Comparison of ENCODE assay signal across 8 cellular contexts in the genomic region with DNA sequence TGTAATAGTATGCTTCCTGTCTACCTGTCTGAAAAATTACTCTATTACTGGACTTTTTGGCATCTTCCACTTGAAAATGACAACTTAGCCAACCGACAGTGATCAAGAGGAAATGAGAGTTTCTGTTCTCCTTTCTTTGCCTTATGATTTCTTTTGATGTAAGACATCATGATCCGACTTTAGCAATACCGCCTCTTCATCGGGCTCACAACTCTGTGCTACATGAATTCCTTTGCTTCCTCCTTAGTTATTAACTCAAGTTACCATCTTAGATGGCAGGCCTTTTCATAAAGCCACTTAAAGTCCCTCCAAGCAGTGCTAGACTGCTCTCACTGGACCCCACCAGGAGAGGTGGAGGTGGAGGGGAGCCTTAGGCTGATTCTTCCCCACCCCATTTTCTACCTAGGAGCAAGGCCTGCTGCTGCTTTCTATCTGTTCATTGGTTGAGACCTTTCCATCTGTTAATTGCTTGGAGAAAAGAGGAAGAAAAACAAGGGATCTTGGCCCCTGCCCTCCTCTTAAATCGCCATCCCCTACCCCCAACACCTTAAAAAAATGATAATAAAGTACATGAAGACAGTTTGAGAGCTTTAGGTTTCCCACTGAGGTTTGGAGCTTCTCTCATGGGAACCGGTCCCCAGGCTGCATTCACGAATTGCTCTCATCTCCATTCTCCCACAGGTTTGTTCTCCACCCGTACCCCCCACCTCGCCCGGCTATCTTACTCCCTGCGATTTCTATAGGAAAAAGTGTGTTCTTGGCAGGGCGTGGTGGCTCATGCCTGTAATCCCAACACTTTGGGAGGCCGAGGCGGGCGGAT. TPM values are rescaled to one million over a fixed set of nuclear protein-coding genes. Genes with fewer than 3 reads are reported as not detected.
DNase-seq lines count a peak whose midpoint lies in the region; ATAC-seq and TF ChIP-seq lines count a peak whose summit lies in the region.

No MANE protein-coding gene starts in this region.

- TF ChIP-seq CTCF in A673 (conservative IDR thresholded peaks at IDR 0.05; ENCODE audit: low read depth, low read length), result no peak

- no peak overlapping the region for H3K27ac ChIP-seq in A673 (ENCODE audit: low read depth, low read length, poor library complexity, severe bottlenecking)

- POLR2A ChIA-PET in A673 (lab: Charles Lee; ENCODE audit: low non-redundant PET), result no interaction called here

- CTCF ChIA-PET in A673 (lab: Charles Lee), result no interaction called here

- H3K27me3 ChIP-seq in A673 (replicated peaks; ENCODE audit: insufficient read depth, low read depth, low read length, poor library complexity), result no peaks in the 10 kb centered on the region

- DNase-seq in MV-4-11 (lab: John Stamatoyannopoulos, UW) (peak; percentile 96), inferior parietal cortex (ENCODE audit: extremely low spot score) (peak; percentile 17), DMS114 treated with DMSO at 0.1 percent for 48 hours (lab: John Stamatoyannopoulos, UW; ENCODE audit: unreplicated experiment) (no peak), OCI-M2 (lab: John Stamatoyannopoulos, UW; ENCODE audit: unreplicated experiment) (no peak), A673 (ENCODE audit: low spot score) (no peak), NCI-H146 treated with DMSO at 0.1 percent for 48 hours (lab: John Stamatoyannopoulos, UW; ENCODE audit: unreplicated experiment) (no peak)

- no peaks in the 10 kb centered on the region for H3K4me1 ChIP-seq in A673 (ENCODE audit: insufficient read depth, low read length, poor library complexity, severe bottlenecking)

- BruUV-seq in A673 (replicated peaks; lab: Mats Ljungman, UMichigan), result no TSS peak

- no peaks in the 10 kb centered on the region for H3K9me3 ChIP-seq in A673 (ENCODE audit: low read depth, low read length, poor library complexity, severe bottlenecking)

- no peak overlapping the region for H3K4me3 ChIP-seq in A673 (ENCODE audit: low read depth, low read length, poor library complexity, severe bottlenecking)

- intact Hi-C loops in A673 (cut with micrococcal nuclease; ENCODE audit: unreplicated experiment), result no loop called here

- no peaks in the 10 kb centered on the region for H3K36me3 ChIP-seq in A673 (ENCODE audit: insufficient read depth, low read length, poor library complexity, severe bottlenecking)

- ATAC-seq in GM18508 (IDR thresholded peaks at IDR 0.05; ENCODE audit: insufficient read depth, unreplicated experiment) (peak; percentile 78), GM21786 (IDR thresholded peaks at IDR 0.05; ENCODE audit: unreplicated experiment) (peak; percentile 63)

RNA-seq across cellular contexts. Expression of a gene that starts 21.6 kb away (rescaled TPM):
- 233 and 240 TPM in 2 replicates for total RNA-seq in A673 (2021)

RNA-seq across cellular contexts. Expression of a gene that starts 55.8 kb away (rescaled TPM):
- 1.5 and 3.8 TPM in 2 replicates for total RNA-seq in A673 (2021)

Comparison
In these comparisons a context has a peak if more than half of its experiments do, and no peak if none do; other contexts are left out.
1. DNase-seq: peak in MV-4-11 (single experiment) and inferior parietal cortex (single experiment); none in DMS114 treated with DMSO at 0.1 percent for 48 hours (single experiment), OCI-M2 (single experiment), A673 (single experiment) and NCI-H146 treated with DMSO at 0.1 percent for 48 hours (single experiment).